ENCODE assay signal across 10 cellular contexts in genomic region chr2:234164499-234165409, GRCh38.
DNase-seq lines count a peak whose midpoint lies in the region; ATAC-seq, FAIRE-seq and TF ChIP-seq lines count a peak whose summit lies in the region.
"Had no signal": no experiment of that assay in that cellular context is flagged by ENCODE, and none has a peak within 500 bp of the region (broad histone marks: within the 10 kb centered on the region; RNA-seq: fewer than 3 reads in every experiment).

No MANE protein-coding gene starts in this region.

- no peak overlapping the region for H2BK12ac ChIP-seq in neuronal stem cell (ENCODE audit: low read length)

- H3K4me3 Mint-ChIP-seq in Caco-2 (ENCODE audit: unreplicated experiment): no peak overlapping the region

- H2BK5ac ChIP-seq in neuronal stem cell (ENCODE audit: low read length): peak overlapping the region; percentile 3

- no peak overlapping the region for H4K8ac ChIP-seq in neuronal stem cell (ENCODE audit: low read depth, low read length)

- H3K4ac ChIP-seq in neuronal stem cell (ENCODE audit: low read length): peak overlapping the region; percentile 80

- peak overlapping the region; percentile 56 for H2AK5ac ChIP-seq in neuronal stem cell (ENCODE audit: low read depth, low read length)

- no TSS peak for BruUV-seq in Caco-2 (replicated peaks; lab: Mats Ljungman, UMichigan)

- no peaks in the 10 kb centered on the region for H3K79me2 ChIP-seq in Loucy (ENCODE audit: insufficient read depth, low read length)

- no CpG with 5 or more reads among the region's 19 CpGs for WGBS in neuronal stem cell (ENCODE audit: extremely low coverage in 2 of 2, insufficient read length in 2 of 2, insufficient replicate concordance in 1 of 2), 2 donors
- 73 to 84% (median 79%) methylated on average over 19 of the region's 19 CpGs for WGBS in small intestine, 3 donors

- H3K27ac ChIP-seq in neuronal stem cell (replicated peaks; ENCODE audit: low read length) (no peak overlapping the region), small intestine (ENCODE audit: low read depth in 1 of 2, low read length in 1 of 2) (no peak overlapping the region)

- H3K9ac ChIP-seq in Loucy (ENCODE audit: low read depth, low read length, poor library complexity, severe bottlenecking): no peak overlapping the region
- no peak overlapping the region for H3K9ac ChIP-seq in neuronal stem cell (ENCODE audit: low read depth, low read length, poor library complexity)

- H2BK15ac ChIP-seq in neuronal stem cell (ENCODE audit: low read length): peak overlapping the region; percentile 80

- H3K4me2 ChIP-seq in Loucy (ENCODE audit: low read depth, low read length, poor library complexity, severe bottlenecking) (peak overlapping the region; percentile 6), neuronal stem cell (ENCODE audit: insufficient read depth, low read length, poor library complexity, severe bottlenecking) (no peak overlapping the region)

- no peaks in the 10 kb centered on the region for H4K20me1 ChIP-seq in Loucy (ENCODE audit: insufficient read depth, low read length, poor library complexity, severe bottlenecking)

- no peaks in the 10 kb centered on the region for H3K36me3 ChIP-seq in Caco-2 (ENCODE audit: control insufficient read depth, insufficient read depth, low read length)
- H3K36me3 ChIP-seq in Loucy (ENCODE audit: insufficient read depth, low read length): no peaks in the 10 kb centered on the region
- H3K36me3 ChIP-seq in neuronal stem cell (replicated peaks in 1 of 2; ENCODE audit: control insufficient read depth in 2 of 2, insufficient read depth in 2 of 2, low read length in 2 of 2): no peaks in the 10 kb centered on the region
- no peaks in the 10 kb centered on the region for H3K36me3 ChIP-seq in small intestine (ENCODE audit: control insufficient read depth in 2 of 2, insufficient read depth in 2 of 2, low read length in 2 of 2)

- no peaks in the 10 kb centered on the region for H3K79me1 ChIP-seq in neuronal stem cell (ENCODE audit: low read depth, low read length)

- H3K4me3 ChIP-seq in Caco-2 (ENCODE audit: low read depth, low read length) (no peak overlapping the region), Loucy (ENCODE audit: low read length, poor library complexity, severe bottlenecking) (no peak overlapping the region), neuronal stem cell (ENCODE audit: low read length in 2 of 2) (no peak overlapping the region), small intestine (ENCODE audit: low read depth in 1 of 2, low read length in 2 of 2) (no peak overlapping the region)
- H3K4me3 ChIP-seq: K562 had no signal

- peak overlapping the region; percentile 43 for H3K27ac Mint-ChIP-seq in Caco-2 (ENCODE audit: unreplicated experiment)

- no peaks in the 10 kb centered on the region for H3F3A ChIP-seq in Loucy (ENCODE audit: low read depth)

- TF ChIP-seq CTCF in Caco-2 (IDR thresholded peaks at IDR 0.05; ENCODE audit: insufficient read depth in 1 of 2, low read depth in 1 of 2, low read length in 1 of 2, severe bottlenecking in 1 of 2, unreplicated experiment in 1 of 2) (no peak), Loucy (conservative IDR thresholded peaks at IDR 0.05; ENCODE audit: low read length) (no peak)

- H3K18ac ChIP-seq in neuronal stem cell (ENCODE audit: low read length): peak overlapping the region; percentile 74

- intact Hi-C loops in Caco-2 (cut with micrococcal nuclease; ENCODE audit: unreplicated experiment): no loop called here

- no peaks in the 10 kb centered on the region for H3K27me3 Mint-ChIP-seq in Caco-2 (ENCODE audit: insufficient read depth, unreplicated experiment)

- no peaks in the 10 kb centered on the region for H3K9me2 ChIP-seq in Loucy (replicated peaks; ENCODE audit: low read depth, low read length)

- no peak overlapping the region for H2AFZ ChIP-seq in Loucy (ENCODE audit: low read length)
- no peak overlapping the region for H2AFZ ChIP-seq in neuronal stem cell (ENCODE audit: low read length)

- H2BK120ac ChIP-seq in neuronal stem cell (ENCODE audit: low read depth, low read length): peak overlapping the region; percentile 48

- DNase-seq in Caco-2 (no peak), neuronal stem cell (ENCODE audit: low spot score) (no peak), small intestine (no peak), ecto neural progenitor cell (ENCODE audit: low spot score) (no peak)
- peak; percentile 55 for DNase-seq in activated effector memory CD4-positive, alpha-beta T cell treated with Interleukin-2 at 50 U/mL for 16 hours

- FAIRE-seq in small intestine (lab: Jason Lieb, UNC): no peak
- FAIRE-seq: colon, K562 had no signal

- POLR2A ChIA-PET in Caco-2 (lab: Charles Lee): no interaction called here

- H3K9me3 ChIP-seq in Caco-2 (no peaks in the 10 kb centered on the region), Loucy (ENCODE audit: insufficient read depth, low read depth, low read length) (no peaks in the 10 kb centered on the region), neuronal stem cell (replicated peaks in 1 of 2; ENCODE audit: control insufficient read depth in 2 of 2, insufficient read depth in 1 of 2, low read depth in 1 of 2, low read length in 2 of 2) (peaks cover 0 to 3% of the 10 kb centered on the region in 2 donors), small intestine (ENCODE audit: control insufficient read depth, low read depth) (no peaks in the 10 kb centered on the region)

- CTCF ChIA-PET in Caco-2 (lab: Charles Lee): no interaction called here

- no peak for ATAC-seq in GM21576 (IDR thresholded peaks at IDR 0.05; ENCODE audit: unreplicated experiment)
- no peak for ATAC-seq in GM18861 (IDR thresholded peaks at IDR 0.05; ENCODE audit: unreplicated experiment)
- ATAC-seq: K562 had no signal

- H3K36me3 Mint-ChIP-seq in Caco-2 (ENCODE audit: insufficient read depth, unreplicated experiment): no peaks in the 10 kb centered on the region

- H3K4me1 Mint-ChIP-seq in Caco-2 (ENCODE audit: low read depth, unreplicated experiment): peaks cover 52% of the 10 kb centered on the region

- H3K4me1 ChIP-seq in Caco-2 (peaks cover 55% of the 10 kb centered on the region), Loucy (ENCODE audit: insufficient read depth, low read length, poor library complexity, severe bottlenecking) (peaks cover 14% of the 10 kb centered on the region), neuronal stem cell (ENCODE audit: control insufficient read depth in 2 of 2, insufficient read depth in 1 of 2, low read depth in 1 of 2, low read length in 2 of 2) (peaks cover 0 to 8% of the 10 kb centered on the region in 2 donors), small intestine (ENCODE audit: control insufficient read depth in 2 of 2, insufficient read depth in 1 of 2, low read depth in 1 of 2, low read length in 1 of 2) (no peaks in the 10 kb centered on the region)

- H3K27me3 ChIP-seq in Caco-2 (replicated peaks; ENCODE audit: control insufficient read depth, insufficient read depth, low read length): no peaks in the 10 kb centered on the region
- no peaks in the 10 kb centered on the region for H3K27me3 ChIP-seq in Loucy (ENCODE audit: insufficient read depth, low read length, poor library complexity, severe bottlenecking)
- no peaks in the 10 kb centered on the region for H3K27me3 ChIP-seq in neuronal stem cell (ENCODE audit: control insufficient read depth in 3 of 3, insufficient read depth in 3 of 3, low read depth in 1 of 3, low read length in 3 of 3)
- H3K27me3 ChIP-seq in small intestine (ENCODE audit: control insufficient read depth in 2 of 2, insufficient read depth in 2 of 2, low read length in 2 of 2): no peaks in the 10 kb centered on the region

- H3K9me3 Mint-ChIP-seq in Caco-2 (ENCODE audit: unreplicated experiment): peaks cover 11% of the 10 kb centered on the region

- no peak overlapping the region for H4K91ac ChIP-seq in neuronal stem cell (ENCODE audit: low read depth, low read length, poor library complexity)

- H3K14ac ChIP-seq in neuronal stem cell (ENCODE audit: low read length): peak overlapping the region; percentile 5

- H3K23ac ChIP-seq in neuronal stem cell (ENCODE audit: low read depth, low read length, poor library complexity): no peak overlapping the region
